Comparison of ENCODE assay signal across 1 cellular context in the genomic region with DNA sequence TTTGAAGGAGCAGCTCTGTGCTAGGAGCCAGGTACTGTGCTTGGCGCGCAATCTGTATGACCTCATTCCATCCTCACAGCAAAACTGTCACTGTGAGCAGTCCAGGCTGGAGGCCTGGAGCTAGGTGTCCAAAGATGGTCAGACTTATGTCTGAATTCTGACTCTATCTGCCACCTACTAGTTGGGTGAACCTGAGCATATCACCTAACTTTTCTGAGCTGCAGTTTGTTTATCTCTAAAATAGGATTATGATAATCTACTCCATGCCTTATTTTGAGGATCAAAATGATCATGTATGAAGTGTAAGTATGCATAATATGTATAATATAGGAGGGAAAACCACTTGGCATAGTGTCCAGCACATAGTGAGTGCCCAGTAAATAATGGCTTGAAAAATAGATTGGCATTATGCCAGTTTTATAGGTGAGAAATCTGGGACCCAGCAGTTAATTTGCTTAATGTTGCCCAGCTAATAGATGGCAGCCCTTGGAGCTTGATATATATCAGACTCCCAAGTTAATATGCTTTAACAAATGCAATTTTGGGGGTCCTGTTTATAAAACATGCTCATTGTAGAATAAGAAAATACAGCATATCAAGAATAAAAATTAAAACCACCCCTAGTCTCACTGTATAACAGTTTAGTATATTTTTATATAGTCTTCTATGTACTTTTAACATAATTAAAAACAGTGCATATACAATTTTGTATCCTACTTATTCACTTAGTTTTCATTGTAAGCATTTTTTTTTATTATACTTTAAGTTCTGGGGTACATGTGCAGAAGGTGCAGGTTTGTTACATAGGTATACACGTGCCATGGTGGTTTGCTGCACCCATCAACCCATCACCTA.
A peak's percentile ranks its signal among the peaks of the same experiment; 100 is the strongest.
TF ChIP-seq lines count a peak whose summit lies in the region.

No MANE protein-coding gene starts in this region.

TF ChIP-seq in K562, 482 proteins besides CTCF, POLR2A, EP300 and RAD21:
- TF ChIP-seq U2AF1 (optimal IDR thresholded peaks at IDR 0.05; ENCODE audit: low read depth, low read length), result no peak
- TF ChIP-seq NFIX (CRISPR knock-in tag; IDR thresholded peaks at IDR 0.05; ENCODE audit: low read depth), result peak; percentile 53; the same call in 1 of the 2 replicates
- no peak for TF ChIP-seq KDM2B (CRISPR knock-in tag; IDR thresholded peaks at IDR 0.05)
- no peak for TF ChIP-seq SREBF2 (CRISPR knock-in tag; IDR thresholded peaks at IDR 0.05)
- no peak for TF ChIP-seq RBM25 (IDR thresholded peaks at IDR 0.05; ENCODE audit: low read depth, low read length, severe bottlenecking)
- peak; percentile 73 for TF ChIP-seq NFIC (IDR thresholded peaks at IDR 0.05)
- no peak for TF ChIP-seq SMARCB1 (IDR thresholded peaks at IDR 0.05; ENCODE audit: insufficient read length, low read depth)
- TF ChIP-seq L3MBTL2 (IDR thresholded peaks at IDR 0.05), result no peak
- no peak for TF ChIP-seq TRIM28 (IDR thresholded peaks at IDR 0.05)
- TF ChIP-seq, protein P1, sequence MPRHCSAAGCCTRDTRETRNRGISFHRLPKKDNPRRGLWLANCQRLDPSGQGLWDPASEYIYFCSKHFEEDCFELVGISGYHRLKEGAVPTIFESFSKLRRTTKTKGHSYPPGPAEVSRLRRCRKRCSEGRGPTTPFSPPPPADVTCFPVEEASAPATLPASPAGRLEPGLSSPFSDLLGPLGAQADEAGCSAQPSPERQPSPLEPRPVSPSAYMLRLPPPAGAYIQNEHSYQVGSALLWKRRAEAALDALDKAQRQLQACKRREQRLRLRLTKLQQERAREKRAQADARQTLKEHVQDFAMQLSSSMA (CRISPR knock-in tag; IDR thresholded peaks at IDR 0.05), result no peak
